9 cellular contexts compared by ENCODE assay signal in the genomic region with DNA sequence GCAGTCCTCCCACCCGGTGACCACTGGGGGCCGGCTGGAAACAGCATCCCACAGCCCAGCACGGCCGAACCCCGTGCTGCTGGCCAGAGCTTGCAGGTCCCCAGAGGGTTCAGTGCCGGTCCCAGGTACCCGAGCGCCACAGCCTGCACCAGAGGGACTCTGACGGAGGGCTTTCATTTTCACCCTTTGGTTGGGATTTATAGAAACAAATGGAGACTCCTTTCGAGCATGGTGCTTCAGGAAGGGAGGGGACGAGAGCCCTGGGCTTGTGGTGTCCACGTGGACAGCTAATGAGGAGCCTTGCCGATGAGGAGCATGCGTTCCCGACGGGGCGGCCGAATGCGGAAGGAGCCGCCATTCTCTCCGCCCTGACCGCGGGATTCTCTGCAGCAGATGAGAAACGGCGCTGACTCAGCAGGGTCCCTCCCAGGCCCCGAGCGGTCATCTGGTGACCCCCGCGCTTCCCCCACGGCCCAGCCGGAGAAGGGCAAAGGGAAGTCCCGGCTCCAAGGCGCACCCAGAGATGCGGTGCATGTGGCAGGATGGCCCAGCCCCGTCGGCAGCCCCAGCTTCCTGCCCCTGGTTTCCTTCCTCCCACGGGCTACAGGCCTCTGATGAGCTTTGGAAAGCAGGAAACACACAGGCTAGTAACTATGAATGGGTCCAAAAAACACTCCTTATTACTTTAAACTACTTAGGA. TPM values are rescaled to one million over a fixed set of nuclear protein-coding genes. Genes with fewer than 3 reads are reported as not detected.
A peak's percentile ranks its signal among the peaks of the same experiment; 100 is the strongest.
DNase-seq lines count a peak whose midpoint lies in the region; ATAC-seq and TF ChIP-seq lines count a peak whose summit lies in the region.
"Had no signal": no experiment of that assay in that cellular context is flagged by ENCODE, and none has a peak within 500 bp of the region (broad histone marks: within the 10 kb centered on the region; RNA-seq: fewer than 3 reads in every experiment).

No MANE protein-coding gene starts in this region.

- H3K9ac ChIP-seq in rectal smooth muscle tissue (ENCODE audit: low read length), result no peak overlapping the region

- H3K36me3 ChIP-seq in rectal smooth muscle tissue (ENCODE audit: control insufficient read depth, insufficient read depth, low read length), result peaks cover 8% of the 10 kb centered on the region

- no peak for ATAC-seq in HG02884 (IDR thresholded peaks at IDR 0.05; ENCODE audit: unreplicated experiment)
- ATAC-seq in GM21717 (IDR thresholded peaks at IDR 0.05; ENCODE audit: unreplicated experiment), result no peak

- peak overlapping the region; percentile 25 for H3K4me3 ChIP-seq in fibroblast of the aortic adventitia (ENCODE audit: low read depth, low read length)
- H3K4me3 ChIP-seq in rectal smooth muscle tissue (ENCODE audit: low read length), result peak overlapping the region; percentile 55

- H3K4me1 ChIP-seq in rectal smooth muscle tissue (ENCODE audit: control insufficient read depth, insufficient read depth, low read length), result no peaks in the 10 kb centered on the region

- H3K27ac ChIP-seq in rectal smooth muscle tissue (ENCODE audit: low read depth, low read length), result peak overlapping the region; percentile 24
- H3K27ac ChIP-seq: 22Rv1 had no signal

- peak; percentile 53 for DNase-seq in SIG-M5 treated with dmso at 0.1 percent for 504 hours (lab: John Stamatoyannopoulos, UW; ENCODE audit: unreplicated experiment)
- no peak for DNase-seq in SIG-M5 (lab: John Stamatoyannopoulos, UW)
- DNase-seq in activated T-cell treated with anti-CD3 and anti-CD28 coated beads for 48 hours (ENCODE audit: low read depth), result peak; percentile 58
- DNase-seq in fibroblast of the aortic adventitia (ENCODE audit: low read depth), result peak; percentile 24
- DNase-seq in iPS-NIHi7 (ENCODE audit: extremely low spot score), result no peak

- TF ChIP-seq CTCF in fibroblast of the aortic adventitia (IDR thresholded peaks at IDR 0.05; ENCODE audit: insufficient read depth, low read length), result no peak

- H3K27me3 ChIP-seq in rectal smooth muscle tissue (ENCODE audit: control insufficient read depth, insufficient read depth, low read length), result no peaks in the 10 kb centered on the region

RNA-seq across cellular contexts. Expression of gene SLC38A10, which starts 9.8 kb away (rescaled TPM):
- total RNA-seq in fibroblast of the aortic adventitia (ENCODE audit: low replicate concordance), result 49.5 and 90.5 TPM in 2 replicates

RNA-seq across cellular contexts. Expression of gene NDUFAF8, which starts 46.2 kb away (rescaled TPM):
- 27.4 and 66.6 TPM in 2 replicates for total RNA-seq in fibroblast of the aortic adventitia (ENCODE audit: low replicate concordance)

RNA-seq across cellular contexts. Expression of gene TEPSIN, which starts 46.5 kb away (rescaled TPM):
- 3.4 and 13.3 TPM in 2 replicates for total RNA-seq in fibroblast of the aortic adventitia (ENCODE audit: low replicate concordance)

Comparison
In these comparisons a context has a peak if more than half of its experiments do, and no peak if none do; other contexts are left out.
1. DNase-seq: peak in SIG-M5 treated with dmso at 0.1 percent for 504 hours (single experiment), activated T-cell treated with anti-CD3 and anti-CD28 coated beads for 48 hours (single experiment) and fibroblast of the aortic adventitia (single experiment); none in SIG-M5 (single experiment) and iPS-NIHi7 (single experiment).